ENCODE assay signal across 8 cellular contexts in genomic region chr20:18566892-18567738, GRCh38. TPM values are rescaled to one million over a fixed set of nuclear protein-coding genes. Genes with fewer than 3 reads are reported as not detected.
A peak's percentile ranks its signal among the peaks of the same experiment; 100 is the strongest.
DNase-seq lines count a peak whose midpoint lies in the region; ATAC-seq and TF ChIP-seq lines count a peak whose summit lies in the region.

Gene SMIM26 (plus strand): TSS chr20:18567432. CDS start chr20:18567479, 47 bp downstream.

- DNase-seq in DMS53 treated with DMSO at 0.1 percent for 48 hours (lab: John Stamatoyannopoulos, UW; ENCODE audit: unreplicated experiment) (peak; percentile 87), Peyer's patch (peak; percentile 89 to 98 (median 96)), esophagus muscularis mucosa (ENCODE audit: extremely low spot score) (peak; percentile 97), myocyte (ENCODE audit: low read depth) (peak; percentile 93)
- DNase-seq in activated T-cell treated with anti-CD3 and anti-CD28 coated beads, Interleukin-2, amount 50 U/mL, for 48 hours: peak; percentile 95 to 96
- DNase-seq in stimulated activated CD8-positive, alpha-beta memory T cell treated with anti-CD3 and anti-CD28 coated beads, Interleukin-7, amount 100 ng/mL, for 48 hours (ENCODE audit: extremely low read depth in 1 of 2, low read depth in 1 of 2): peak; percentile 85 to 93

- H3K9ac ChIP-seq in KMS-11: peak within 1 kb of the TSS; percentile 53; the same call in 1 of the 2 replicates

- H3K4me3 ChIP-seq in KMS-11 (IDR thresholded peaks at IDR 0.05; ENCODE audit: insufficient read depth, low read depth, low read length) (no peak within 1 kb of the TSS), Peyer's patch (peak within 1 kb of the TSS; percentile 50 to 82 (median 59)), esophagus muscularis mucosa (peak within 1 kb of the TSS; percentile 61 to 74 (median 68))

- peak within 1 kb of the TSS; percentile 82 for H3K4me2 ChIP-seq in KMS-11

- peak within 1 kb of the TSS; percentile 60 for H2AFZ ChIP-seq in KMS-11 (ENCODE audit: low read depth)

- ATAC-seq in GM21737 (IDR thresholded peaks at IDR 0.05; ENCODE audit: unreplicated experiment): peak; percentile 98

- no peaks in the 10 kb centered on the region for H3K79me2 ChIP-seq in KMS-11 (ENCODE audit: insufficient read depth, low read depth)

- TF ChIP-seq POLR2A in Peyer's patch (IDR thresholded peaks at IDR 0.05): peak; percentile 38 to 49
- no peak for TF ChIP-seq POLR2A in esophagus muscularis mucosa (IDR thresholded peaks at IDR 0.05; ENCODE audit: low read depth)

- H4K20me1 ChIP-seq in KMS-11 (ENCODE audit: insufficient read depth): no peaks in the 10 kb centered on the region

- H3K4me1 ChIP-seq in KMS-11 (ENCODE audit: low read depth, poor library complexity, severe bottlenecking) (peaks cover 3% of the 10 kb centered on the region), Peyer's patch (peaks cover 0 to 10% (median 0%) of the 10 kb centered on the region in 4 donors), esophagus muscularis mucosa (peaks cover 4 to 21% (median 18%) of the 10 kb centered on the region in 4 donors)

- no peaks in the 10 kb centered on the region for H3K36me3 ChIP-seq in KMS-11 (ENCODE audit: insufficient read depth)
- H3K36me3 ChIP-seq in Peyer's patch: peaks cover 0 to 23% (median 0%) of the 10 kb centered on the region in 3 donors
- H3K36me3 ChIP-seq in esophagus muscularis mucosa: peaks cover 1 to 40% (median 28%) of the 10 kb centered on the region in 4 donors

- no peak for TF ChIP-seq EP300 in esophagus muscularis mucosa (IDR thresholded peaks at IDR 0.05)

- whole genome bisulfite sequencing in esophagus muscularis mucosa: under 1% methylated on average over 17 of the region's 51 CpGs

- TF ChIP-seq CTCF in KMS-11 (conservative IDR thresholded peaks at IDR 0.05; ENCODE audit: low read depth, low read length): no peak
- no peak for TF ChIP-seq CTCF in Peyer's patch (IDR thresholded peaks at IDR 0.05)
- no peak for TF ChIP-seq CTCF in esophagus muscularis mucosa (IDR thresholded peaks at IDR 0.05)

- intact Hi-C loops in esophagus muscularis mucosa (cut with DNase I): loop anchor here (5.0 kb wide), 1 partner anchor 60 kb away; the partner anchor contains the start of gene SEC23B

- no peaks in the 10 kb centered on the region for H3K9me3 ChIP-seq in Peyer's patch
- no peaks in the 10 kb centered on the region for H3K9me3 ChIP-seq in esophagus muscularis mucosa

- H3K27ac ChIP-seq in KMS-11 (peak within 1 kb of the TSS; percentile 50), Peyer's patch (peak within 1 kb of the TSS; percentile 75 to 82 (median 77)), esophagus muscularis mucosa (replicated peaks in 1 of 4) (peak within 1 kb of the TSS; percentile 80 to 92 (median 83))

- H3K27me3 ChIP-seq in KMS-11 (ENCODE audit: insufficient read depth, low read depth) (no peaks in the 10 kb centered on the region), Peyer's patch (no peaks in the 10 kb centered on the region), esophagus muscularis mucosa (no peaks in the 10 kb centered on the region)

RNA-seq across cellular contexts. Expression of gene SMIM26, which starts in this region (rescaled TPM):
- total RNA-seq in Peyer's patch (10 to 100 TPM; 19.8 to 72.9 (median 61.8) TPM), esophagus muscularis mucosa (100 to 1,000 TPM in 2 of 4 donors, 10 to 100 TPM in 2; 74.4 to 165 (median 121) TPM), myocyte (93.0 and 130 TPM in 2 replicates)
- polyA plus RNA-seq in myocyte (2012): 112 TPM
